Comparison of ENCODE assay signal across 8 cellular contexts in genomic region chr14:24058260-24058950, GRCh38. TPM values are rescaled to one million over a fixed set of nuclear protein-coding genes. Genes with fewer than 3 reads are reported as not detected.
DNase-seq lines count a peak whose midpoint lies in the region; FAIRE-seq and TF ChIP-seq lines count a peak whose summit lies in the region.

No MANE protein-coding gene starts in this region.

- H3K9me3 ChIP-seq in SJCRH30 (replicated peaks) (no peaks in the 10 kb centered on the region), stomach (no peaks in the 10 kb centered on the region)

- no peaks in the 10 kb centered on the region for H3K27me3 ChIP-seq in SJCRH30
- H3K27me3 ChIP-seq in bronchial epithelial cell (ENCODE audit: control insufficient read depth, insufficient read depth, low read length), result peaks cover 6% of the 10 kb centered on the region
- peaks cover 0 to 42% (median 6%) of the 10 kb centered on the region in 3 donors for H3K27me3 ChIP-seq in stomach

- TF ChIP-seq CTCF in bronchial epithelial cell (IDR thresholded peaks at IDR 0.05; ENCODE audit: insufficient read depth, low read length, severe bottlenecking) (peak; percentile 54), stomach (IDR thresholded peaks at IDR 0.05) (peak in 6 of 7 experiments; percentile 35 to 98 (median 88))

- no peak for TF ChIP-seq EP300 in stomach (IDR thresholded peaks at IDR 0.05)

- DNase-seq in CD1c-positive myeloid dendritic cell (ENCODE audit: extremely low spot score) (peak; percentile 71), GM18507 (ENCODE audit: extremely low spot score, insufficient read length, low read depth) (peak; percentile 76), KG1 (lab: John Stamatoyannopoulos, UW) (peak; percentile 22), SJCRH30 (peak; percentile 66 to 88), bronchial epithelial cell (ENCODE audit: low read depth) (peak; percentile 34), iris pigment epithelial cell (ENCODE audit: low read depth) (peak; percentile 67), stomach (peak; percentile 81), cortex of kidney (lab: John Stamatoyannopoulos, UW) (no peak)

- H3K27ac ChIP-seq in SJCRH30, result no peak overlapping the region
- no peak overlapping the region for H3K27ac ChIP-seq in stomach

- FAIRE-seq in GM18507 (lab: Jason Lieb, UNC), result peak; percentile 92
- FAIRE-seq in bronchial epithelial cell (lab: Jason Lieb, UNC), result no peak

- H3K4me1 ChIP-seq in SJCRH30 (no peaks in the 10 kb centered on the region), stomach (peaks cover 0 to 7% (median 0%) of the 10 kb centered on the region in 4 donors)

- H3K4me3 ChIP-seq in SJCRH30 (no peak overlapping the region), bronchial epithelial cell (ENCODE audit: low read depth, low read length) (no peak overlapping the region), stomach (no peak overlapping the region)

- WGBS in stomach, 5 donors, result 39 to 70% (median 48%) methylated on average over 5 to 7 of the region's 7 CpGs

- intact Hi-C loops in stomach (cut with DNase I; ENCODE audit: low total_unique reads), result loop anchor here (10.0 kb wide), 1 partner anchor 46 kb away; no protein-coding TSS in a partner anchor

- H3K36me3 ChIP-seq in SJCRH30 (no peaks in the 10 kb centered on the region), bronchial epithelial cell (ENCODE audit: control insufficient read depth, insufficient read depth, low read length) (no peaks in the 10 kb centered on the region), stomach (no peaks in the 10 kb centered on the region)

- no peak for TF ChIP-seq POLR2A in stomach (IDR thresholded peaks at IDR 0.05)

RNA-seq across cellular contexts. Expression of gene CARMIL3, which starts 6.6 kb away (rescaled TPM):
- 0.20 and 0.40 TPM in 2 replicates for total RNA-seq in SJCRH30 (2014; rRNA removed; shearing (Covaris generic))
- total RNA-seq in bronchial epithelial cell (0.13 TPM in 1 of 2 replicates, not detected in the other), stomach (1 to 10 TPM in 2 of 5 donors, under 1 TPM in 2, not detected in 1; 0.14 to 2.0 (median 0.76) TPM)
- under 1 TPM in 2 of 3 donors, not detected in 1; 0.25 to 0.75 TPM for polyA plus RNA-seq in stomach

RNA-seq across cellular contexts. Expression of gene CPNE6, which starts 13.0 kb away (rescaled TPM):
- not detected in 2 replicates for total RNA-seq in SJCRH30 (2014; rRNA removed; shearing (Covaris generic))
- not detected in 2 replicates for total RNA-seq in bronchial epithelial cell
- not detected for total RNA-seq in stomach
- under 1 TPM in 2 of 3 donors, not detected in 1; 0.12 to 0.25 TPM for polyA plus RNA-seq in stomach

RNA-seq across cellular contexts. Expression of gene PCK2, which starts 35.7 kb away (rescaled TPM):
- total RNA-seq in SJCRH30 (2014; rRNA removed; shearing (Covaris generic)), result 14.9 and 16.2 TPM in 2 replicates
- 84.8 and 223 TPM in 2 replicates for total RNA-seq in bronchial epithelial cell
- total RNA-seq in stomach, result 100 to 1,000 TPM in 1 of 5 donors, 10 to 100 TPM in 1, 1 to 10 TPM in 3; 2.3 to 168 (median 8.4) TPM
- 10 to 100 TPM; 12.3 to 24.0 (median 17.0) TPM for polyA plus RNA-seq in stomach

RNA-seq across cellular contexts. Expression of gene DCAF11, which starts 56.2 kb away (rescaled TPM):
- total RNA-seq in SJCRH30 (2014; rRNA removed; shearing (Covaris generic)), result 75.2 and 82.0 TPM in 2 replicates
- total RNA-seq in bronchial epithelial cell (70.5 and 83.5 TPM in 2 replicates), stomach (100 to 1,000 TPM in 2 of 5 donors, 10 to 100 TPM in 3; 50.4 to 396 (median 84.5) TPM)
- 10 to 100 TPM; 27.7 to 68.3 (median 38.9) TPM for polyA plus RNA-seq in stomach

RNA-seq across cellular contexts. Expression of gene NRL, which starts 56.3 kb away (rescaled TPM):
- total RNA-seq in SJCRH30 (2014; rRNA removed; shearing (Covaris generic)), result 3.5 and 4.4 TPM in 2 replicates
- total RNA-seq in bronchial epithelial cell (0.64 and 0.79 TPM in 2 replicates), stomach (10 to 100 TPM in 2 of 5 donors, 1 to 10 TPM in 1, under 1 TPM in 1, not detected in 1; 0.92 to 69.2 (median 13.0) TPM)
- polyA plus RNA-seq in stomach, result 1 to 10 TPM; 1.2 to 1.3 (median 1.2) TPM
